ENCODE assay signal across 35 cellular contexts in genomic region chr9:16170119-16170518, GRCh38.
DNase-seq lines count a peak whose midpoint lies in the region; ATAC-seq, FAIRE-seq and TF ChIP-seq lines count a peak whose summit lies in the region.
"Had no signal": no experiment of that assay in that cellular context is flagged by ENCODE, and none has a peak within 500 bp of the region (broad histone marks: within the 10 kb centered on the region; RNA-seq: fewer than 3 reads in every experiment).

No MANE protein-coding gene starts in this region.

- TF ChIP-seq RAD21 in HepG2 (CRISPR knock-in tag; IDR thresholded peaks at IDR 0.05) = no peak
- no peak for TF ChIP-seq RAD21 in GM12878 (IDR thresholded peaks at IDR 0.05; ENCODE audit: insufficient read depth, low read depth, low read length)
- TF ChIP-seq RAD21 in K562 (CRISPR knock-in tag; conservative IDR thresholded peaks at IDR 0.05 in 1 of 2, IDR thresholded peaks at IDR 0.05 in 1 of 2) = no peak

- POLR2A ChIA-PET in HepG2 (lab: Yijun Ruan, JAX) (no interaction called here), HEK293 (lab: Yijun Ruan, JAX) (no interaction called here), GM12878 (lab: Charles Lee) (no interaction called here), K562 (lab: Yijun Ruan, JAX) (no interaction called here)

- intact Hi-C loops in HepG2 (cut with micrococcal nuclease; ENCODE audit: unreplicated experiment) = no loop called here
- intact Hi-C loops in right lobe of liver (cut with DNase I) = no loop called here
- intact Hi-C loops in GM12878 (cut with micrococcal nuclease; ENCODE audit: unreplicated experiment) = no loop called here
- intact Hi-C loops in K562 (cut with micrococcal nuclease) = no loop called here

- RAD21 ChIA-PET in GM12878 (lab: Charles Lee; ENCODE audit: unreplicated experiment) = no interaction called here

- ATAC-seq in HepG2 = no peak
- no peak for ATAC-seq in right lobe of liver
- ATAC-seq in GM12878 = no peak
- no peak for ATAC-seq in K562
- ATAC-seq in HG02571 (IDR thresholded peaks at IDR 0.05; ENCODE audit: unreplicated experiment) = no peak
- no peak for ATAC-seq in GM21619 (IDR thresholded peaks at IDR 0.05; ENCODE audit: unreplicated experiment)
- ATAC-seq: A549; CD8-positive, alpha-beta T cell had no signal

- no peak for TF ChIP-seq EP300 in HepG2 (IDR thresholded peaks at IDR 0.05; ENCODE audit: low read depth in 2 of 2, low read length in 2 of 2)
- TF ChIP-seq EP300 in HepG2 (CRISPR knock-in tag; IDR thresholded peaks at IDR 0.05; ENCODE audit: borderline replicate concordance) = no peak
- no peak for TF ChIP-seq EP300 in GM12878 (IDR thresholded peaks at IDR 0.05; ENCODE audit: borderline replicate concordance in 1 of 2, control insufficient read depth in 1 of 2, low read depth in 2 of 2, low read length in 2 of 2)
- TF ChIP-seq EP300 in K562 (IDR thresholded peaks at IDR 0.05; ENCODE audit: low read length) = no peak

- in situ Hi-C loops in HepG2 (cut with HindIII; ENCODE audit: extremely low pct_ligation_motif_present, low pct_unique_long_range_greater_than_20kb) = no loop called here
- in situ Hi-C loops in GM12878 (cut with MboI) = no loop called here
- in situ Hi-C loops in K562 (cut with MboI) = no loop called here

- no peaks in the 10 kb centered on the region for H3K36me3 ChIP-seq in HepG2 (replicated peaks in 1 of 2; ENCODE audit: control insufficient read depth in 1 of 2, insufficient read depth in 2 of 2, low read length in 2 of 2)
- H3K36me3 ChIP-seq in right lobe of liver = no peaks in the 10 kb centered on the region
- no peaks in the 10 kb centered on the region for H3K36me3 ChIP-seq in HEK293 (ENCODE audit: control insufficient read depth in 2 of 2, insufficient read depth in 1 of 2, low read length in 2 of 2)
- no peaks in the 10 kb centered on the region for H3K36me3 ChIP-seq in GM12878 (ENCODE audit: control insufficient read depth in 2 of 2, insufficient read depth in 2 of 2, low read length in 1 of 2)
- H3K36me3 ChIP-seq in K562 (ENCODE audit: control insufficient read depth, insufficient read depth, low read length) = no peaks in the 10 kb centered on the region
- H3K36me3 ChIP-seq: BE2C; BLaER1; BLaER1 treated with 17β-estradiol and CSF1 and Interleukin-3, amounts not matched to agents 10 nM and 100 nM had no signal

- H3K9ac ChIP-seq in HepG2 (ENCODE audit: insufficient read depth, low read depth, low read length) (no peak overlapping the region), GM12878 (ENCODE audit: control insufficient read depth, insufficient read depth, low read length) (no peak overlapping the region), K562 (ENCODE audit: insufficient read depth in 1 of 2, low read depth in 2 of 2, low read length in 2 of 2) (no peak overlapping the region)
- H3K9ac ChIP-seq: BLaER1; BLaER1 treated with 17β-estradiol and CSF1 and Interleukin-3, amounts not matched to agents 10 nM and 100 nM had no signal

- WGBS in HepG2 (ENCODE audit: low lambda C conversion rate) = 40% methylated on average over 3 of the region's 3 CpGs
- 77% methylated on average over 3 of the region's 3 CpGs for WGBS in right lobe of liver (ENCODE audit: insufficient coverage, low coverage, low lambda C conversion rate, missing lambda C conversion rate)
- 32% methylated on average over 3 of the region's 3 CpGs for WGBS in GM12878 (ENCODE audit: insufficient coverage, insufficient replicate concordance, low lambda C conversion rate, missing lambda C conversion rate)
- WGBS in K562 (ENCODE audit: insufficient coverage, low coverage, missing lambda C conversion rate) = 0% methylated on average over 3 of the region's 3 CpGs

- H2AFZ ChIP-seq in HepG2 (ENCODE audit: low read length) (no peak overlapping the region), GM12878 (ENCODE audit: control insufficient read depth, low read depth, low read length) (no peak overlapping the region), K562 (ENCODE audit: low read depth, low read length) (no peak overlapping the region)

- H3K27me3 ChIP-seq in HepG2 (ENCODE audit: control insufficient read depth in 1 of 2, insufficient read depth in 2 of 2, low read length in 2 of 2) (no peaks in the 10 kb centered on the region), right lobe of liver (no peaks in the 10 kb centered on the region), GM12878 (replicated peaks in 1 of 2; ENCODE audit: control insufficient read depth in 2 of 2, insufficient read depth in 2 of 2, low read length in 1 of 2) (no peaks in the 10 kb centered on the region), K562 (ENCODE audit: control insufficient read depth in 2 of 2, insufficient read depth in 2 of 2, low read length in 2 of 2) (no peaks in the 10 kb centered on the region)
- H3K27me3 ChIP-seq: BE2C; BLaER1; BLaER1 treated with 17β-estradiol and CSF1 and Interleukin-3, amounts not matched to agents 10 nM and 100 nM had no signal

- H3K27ac ChIP-seq in HepG2 (ENCODE audit: extremely low read length, insufficient read depth, low read length) (no peak overlapping the region), right lobe of liver (no peak overlapping the region), HEK293 (ENCODE audit: extremely low read depth, low read depth, low read length) (no peak overlapping the region), GM12878 (ENCODE audit: control insufficient read depth, insufficient read depth) (no peak overlapping the region), K562 (ENCODE audit: extremely low read depth, low read depth, low read length) (no peak overlapping the region)
- H3K27ac ChIP-seq: 22Rv1; A549; BLaER1; BLaER1 treated with 17β-estradiol and CSF1 and Interleukin-3, amounts not matched to agents 10 nM and 100 nM; C4-2B had no signal

- CTCF ChIA-PET in HepG2 (lab: Yijun Ruan, JAX; ENCODE audit: low intra/inter-chr PET ratio, low total read pairs) = no interaction called here
- CTCF ChIA-PET in HEK293 (lab: Yijun Ruan, JAX) = no interaction called here
- CTCF ChIA-PET in GM12878 (lab: Yijun Ruan, JAX) = no interaction called here
- CTCF ChIA-PET in K562 (lab: Yijun Ruan, JAX; ENCODE audit: low intra/inter-chr PET ratio) = no interaction called here

- no TSS peak for BruUV-seq in HepG2 (replicated peaks; lab: Mats Ljungman, UMichigan)
- BruUV-seq in GM12878 (replicated peaks; lab: Mats Ljungman, UMichigan) = no TSS peak
- no TSS peak for BruUV-seq in K562 (replicated peaks; lab: Mats Ljungman, UMichigan)

- H3K9me3 ChIP-seq in HepG2 (ENCODE audit: low read length) (no peaks in the 10 kb centered on the region), right lobe of liver (no peaks in the 10 kb centered on the region), HEK293 (ENCODE audit: control insufficient read depth, insufficient read depth, low read depth, low read length) (no peaks in the 10 kb centered on the region), GM12878 (replicated peaks; ENCODE audit: control insufficient read depth, insufficient read depth, low read length) (no peaks in the 10 kb centered on the region), K562 (replicated peaks; ENCODE audit: control insufficient read depth, insufficient read depth, low read depth, low read length) (no peaks in the 10 kb centered on the region)
- H3K9me3 ChIP-seq: A549; BE2C; BLaER1; BLaER1 treated with 17β-estradiol and CSF1 and Interleukin-3, amounts not matched to agents 10 nM and 100 nM; Caco-2 had no signal

- SMC1A ChIA-PET in GM12878 (lab: Charles Lee; ENCODE audit: uncharacterized antibody, unreplicated experiment) = no interaction called here

- TF ChIP-seq POLR2A in HepG2 (IDR thresholded peaks at IDR 0.05; ENCODE audit: insufficient read depth in 1 of 2, low read depth in 2 of 2, low read length in 2 of 2) (no peak), right lobe of liver (IDR thresholded peaks at IDR 0.05) (no peak), GM12878 (IDR thresholded peaks at IDR 0.05; ENCODE audit: low read depth, low read length) (no peak), K562 (conservative IDR thresholded peaks at IDR 0.05) (no peak)

- H3K9me1 ChIP-seq in K562 (ENCODE audit: control insufficient read depth, insufficient read depth, low read length) = no peaks in the 10 kb centered on the region

- no peak for TF ChIP-seq CTCF in HepG2 (CRISPR knock-in tag; IDR thresholded peaks at IDR 0.05)
- no peak for TF ChIP-seq CTCF in right lobe of liver (IDR thresholded peaks at IDR 0.05)
- no peak for TF ChIP-seq CTCF in HEK293 (tag by site-specific recombination; IDR thresholded peaks at IDR 0.05)
- no peak for TF ChIP-seq CTCF in GM12878 (IDR thresholded peaks at IDR 0.05 in 2 of 3, conservative IDR thresholded peaks at IDR 0.05 in 1 of 3; ENCODE audit: control insufficient read depth in 2 of 3, extremely low read depth in 1 of 3, insufficient read depth in 1 of 3, low read depth in 3 of 3, low read length in 3 of 3)
- no peak for TF ChIP-seq CTCF in K562 (IDR thresholded peaks at IDR 0.05 in 2 of 3, conservative IDR thresholded peaks at IDR 0.05 in 1 of 3; ENCODE audit: insufficient read depth in 2 of 3, low read depth in 1 of 3, low read length in 3 of 3)

- H3K4me3 ChIP-seq in HepG2 (replicated peaks in 1 of 3; ENCODE audit: insufficient read depth in 1 of 3, low read depth in 2 of 3, low read length in 3 of 3) = no peak overlapping the region
- H3K4me3 ChIP-seq in right lobe of liver = no peak overlapping the region
- no peak overlapping the region for H3K4me3 ChIP-seq in HEK293 (ENCODE audit: low read depth, low read length)
- no peak overlapping the region for H3K4me3 ChIP-seq in GM12878
- H3K4me3 ChIP-seq in K562 = no peak overlapping the region
- H3K4me3 ChIP-seq: A549; BLaER1; BLaER1 treated with 17β-estradiol and CSF1 and Interleukin-3, amounts not matched to agents 10 nM and 100 nM had no signal

- H3K79me2 ChIP-seq in HepG2 (ENCODE audit: insufficient read depth, low read length) = no peaks in the 10 kb centered on the region
- H3K79me2 ChIP-seq in GM12878 (ENCODE audit: control insufficient read depth, insufficient read depth, low read length) = no peaks in the 10 kb centered on the region
- H3K79me2 ChIP-seq in K562 (ENCODE audit: control insufficient read depth, insufficient read depth, low read length) = no peaks in the 10 kb centered on the region

- H3K4me1 ChIP-seq in HepG2 (ENCODE audit: insufficient read depth, low read length) (no peaks in the 10 kb centered on the region), right lobe of liver (no peaks in the 10 kb centered on the region), HEK293 (ENCODE audit: control insufficient read depth, insufficient read depth, low read length) (no peaks in the 10 kb centered on the region), GM12878 (ENCODE audit: control insufficient read depth, insufficient read depth, low read length) (no peaks in the 10 kb centered on the region), K562 (replicated peaks in 1 of 2; ENCODE audit: control insufficient read depth in 2 of 2, insufficient read depth in 2 of 2, low read length in 2 of 2) (no peaks in the 10 kb centered on the region)
- H3K4me1 ChIP-seq: A549; BE2C; BLaER1; BLaER1 treated with 17β-estradiol and CSF1 and Interleukin-3, amounts not matched to agents 10 nM and 100 nM; Caco-2 had no signal

- H4K20me1 ChIP-seq in HepG2 (ENCODE audit: insufficient read depth, low read length) = no peaks in the 10 kb centered on the region
- H4K20me1 ChIP-seq in GM12878 (ENCODE audit: control insufficient read depth, insufficient read depth) = no peaks in the 10 kb centered on the region
- H4K20me1 ChIP-seq in K562 (replicated peaks; ENCODE audit: control insufficient read depth, insufficient read depth, low read length) = no peaks in the 10 kb centered on the region
- H4K20me1 ChIP-seq: BLaER1; BLaER1 treated with 17β-estradiol and CSF1 and Interleukin-3, amounts not matched to agents 10 nM and 100 nM had no signal

- no peak for DNase-seq in HepG2 (ENCODE audit: low spot score)
- DNase-seq in right lobe of liver = no peak
- no peak for DNase-seq in GM12878 (ENCODE audit: low read depth, low spot score)
- DNase-seq in K562 (ENCODE audit: extremely low read depth in 1 of 4, low spot score in 3 of 4) = no peak
- no peak for DNase-seq in NCI-H2227 (lab: John Stamatoyannopoulos, UW; ENCODE audit: unreplicated experiment)
- DNase-seq: 8988T; ACHN; AML-193; BE2C; C1 segment of cervical spinal cord; Caco-2; Calu3; CD4-positive, alpha-beta memory T cell; CD4-positive, alpha-beta T cell; CD4-positive, CD25-positive, alpha-beta regulatory T cell; CD8-positive, alpha-beta memory T cell; CD8-positive, alpha-beta T cell; COR-L47; DMS 273 treated with DMSO at 0.1 percent for 48 hours; DMS153; DMS53; DMS79; DMS79 treated with DMSO at 0.1 percent for 48 hours; DND-41; EL had no signal

- FAIRE-seq in HepG2 (lab: Jason Lieb, UNC) (no peak), GM12878 (lab: Jason Lieb, UNC) (no peak), K562 (lab: Jason Lieb, UNC) (no peak)
- FAIRE-seq: A204.1, A549, D721Med had no signal

- H3K4me2 ChIP-seq in HepG2 (ENCODE audit: low read depth, low read length) (no peak overlapping the region), GM12878 (ENCODE audit: control insufficient read depth, insufficient read depth) (no peak overlapping the region), K562 (ENCODE audit: insufficient read depth, low read length) (no peak overlapping the region)
- H3K4me2 ChIP-seq: A549; BLaER1; BLaER1 treated with 17β-estradiol and CSF1 and Interleukin-3, amounts not matched to agents 10 nM and 100 nM had no signal
